ENCODE assay signal across 18 cellular contexts in genomic region chr2:15630121-15630957, GRCh38. TPM values are rescaled to one million over a fixed set of nuclear protein-coding genes. Genes with fewer than 3 reads are reported as not detected.
A peak's percentile ranks its signal among the peaks of the same experiment; 100 is the strongest.
DNase-seq lines count a peak whose midpoint lies in the region; ATAC-seq, FAIRE-seq and TF ChIP-seq lines count a peak whose summit lies in the region.
"Had no signal": no experiment of that assay in that cellular context is flagged by ENCODE, and none has a peak within 500 bp of the region (broad histone marks: within the 10 kb centered on the region; RNA-seq: fewer than 3 reads in every experiment).

No MANE protein-coding gene starts in this region.

- H2AFZ ChIP-seq in astrocyte (ENCODE audit: low read depth, low read length) = no peak overlapping the region

- H3K36me3 ChIP-seq in astrocyte (ENCODE audit: insufficient read depth, low read length) = peaks cover 59% of the 10 kb centered on the region

- no peak for ATAC-seq in activated T-cell treated with anti-CD3 and anti-CD28 coated beads, Interleukin-2, amount 50 U/mL, for 72 hours (replicated peaks in 1 of 2)
- no peak for ATAC-seq in HG03045 (IDR thresholded peaks at IDR 0.05; ENCODE audit: unreplicated experiment)

- H3K4me1 ChIP-seq in astrocyte (ENCODE audit: insufficient read depth, low read length) = peaks cover 8% of the 10 kb centered on the region

- H3K9me3 Mint-ChIP-seq in activated T-cell treated with anti-CD3 and anti-CD28 coated beads, Interleukin-2, amount 50 U/mL, for 72 hours = no peaks in the 10 kb centered on the region
- H3K9me3 Mint-ChIP-seq in astrocyte (ENCODE audit: unreplicated experiment) = no peaks in the 10 kb centered on the region
- H3K9me3 Mint-ChIP-seq: CD4-positive, alpha-beta T cell; H9 had no signal

- no peak overlapping the region for H3K4me3 ChIP-seq in AG10803 (ENCODE audit: low read length)
- H3K4me3 ChIP-seq in astrocyte (ENCODE audit: insufficient read depth, low read depth, low read length) = no peak overlapping the region

- H3K79me2 ChIP-seq in astrocyte (ENCODE audit: insufficient read depth, low read length) = no peaks in the 10 kb centered on the region

- H3K4me3 Mint-ChIP-seq in activated T-cell treated with anti-CD3 and anti-CD28 coated beads, Interleukin-2, amount 50 U/mL, for 72 hours = no peak overlapping the region
- H3K4me3 Mint-ChIP-seq in astrocyte (ENCODE audit: unreplicated experiment) = no peak overlapping the region
- H3K4me3 Mint-ChIP-seq: CD4-positive, alpha-beta T cell; H9 had no signal

- no peak overlapping the region for H3K27ac ChIP-seq in astrocyte (ENCODE audit: low read depth, low read length)
- H3K27ac ChIP-seq: 22Rv1 had no signal

- peaks cover 3% of the 10 kb centered on the region for H4K20me1 ChIP-seq in astrocyte (ENCODE audit: insufficient read depth, low read length)

- no peak for FAIRE-seq in astrocyte (lab: Jason Lieb, UNC)
- FAIRE-seq: D721Med, GM12892 had no signal

- H3K27me3 Mint-ChIP-seq in activated T-cell treated with anti-CD3 and anti-CD28 coated beads, Interleukin-2, amount 50 U/mL, for 72 hours (ENCODE audit: low read depth) = no peaks in the 10 kb centered on the region
- H3K27me3 Mint-ChIP-seq in astrocyte (ENCODE audit: low read depth, unreplicated experiment) = no peaks in the 10 kb centered on the region
- H3K27me3 Mint-ChIP-seq: CD4-positive, alpha-beta T cell had no signal

- H3K9me3 ChIP-seq in astrocyte (ENCODE audit: insufficient read depth, low read depth, low read length) = no peaks in the 10 kb centered on the region

- H3K27ac Mint-ChIP-seq in activated T-cell treated with anti-CD3 and anti-CD28 coated beads, Interleukin-2, amount 50 U/mL, for 72 hours = peak overlapping the region; percentile 54
- no peak overlapping the region for H3K27ac Mint-ChIP-seq in astrocyte (ENCODE audit: unreplicated experiment)
- H3K27ac Mint-ChIP-seq: CD4-positive, alpha-beta T cell; H9 had no signal

- H3K36me3 Mint-ChIP-seq in activated T-cell treated with anti-CD3 and anti-CD28 coated beads, Interleukin-2, amount 50 U/mL, for 72 hours (ENCODE audit: insufficient read depth in 2 of 2) = peaks cover 4 to 16% of the 10 kb centered on the region in 2 donors
- H3K36me3 Mint-ChIP-seq in astrocyte (ENCODE audit: low read depth, unreplicated experiment) = peaks cover 19% of the 10 kb centered on the region

- H3K9ac ChIP-seq in astrocyte (ENCODE audit: low read length) = no peak overlapping the region

- TF ChIP-seq CTCF in AG10803 (conservative IDR thresholded peaks at IDR 0.05; ENCODE audit: low read length) = no peak
- no peak for TF ChIP-seq CTCF in astrocyte (IDR thresholded peaks at IDR 0.05; ENCODE audit: insufficient read depth, low read depth, low read length)

- DNase-seq in activated T-cell treated with anti-CD3 and anti-CD28 coated beads, Interleukin-2, amount 50 U/mL, for 72 hours = no peak
- DNase-seq in activated T-cell treated with anti-CD3 and anti-CD28 coated beads, Interleukin-2, amount 50 U/mL, for 1 hour = no peak
- DNase-seq in AG10803 (ENCODE audit: low read depth) (peak; percentile 11), astrocyte (ENCODE audit: low read depth) (peak; percentile 18), myocyte (ENCODE audit: low read depth) (peak; percentile 15), NCI-H128 (lab: John Stamatoyannopoulos, UW; ENCODE audit: unreplicated experiment) (no peak), iPS-NIHi11 (ENCODE audit: low spot score) (no peak)
- DNase-seq: C1 segment of cervical spinal cord; CD4-positive, alpha-beta T cell; DMS153; DMS79 treated with DMSO at 0.1 percent for 48 hours; GDM1; GOT3; H9 had no signal

- H3K4me1 Mint-ChIP-seq in activated T-cell treated with anti-CD3 and anti-CD28 coated beads, Interleukin-2, amount 50 U/mL, for 72 hours (ENCODE audit: low read depth) = no peaks in the 10 kb centered on the region
- peaks cover 23% of the 10 kb centered on the region for H3K4me1 Mint-ChIP-seq in astrocyte (ENCODE audit: low read depth, unreplicated experiment)

- no peak overlapping the region for H3K4me2 ChIP-seq in astrocyte (ENCODE audit: low read length)

- H3K27me3 ChIP-seq in astrocyte (ENCODE audit: insufficient read depth, low read length) = no peaks in the 10 kb centered on the region

RNA-seq across cellular contexts. Expression of gene DDX1, which starts 38.7 kb away (rescaled TPM):
- 10 to 100 TPM; 55.8 to 56.0 TPM for total RNA-seq in activated T-cell treated with anti-CD3 and anti-CD28 coated beads, Interleukin-2, amount 50 U/mL, for 72 hours
- total RNA-seq in astrocyte (140 and 146 TPM in 2 replicates), myocyte (69.6 and 89.1 TPM in 2 replicates)
- polyA plus RNA-seq in myocyte (2012) = 53.5 TPM

Comparison
In these comparisons a context has a peak if more than half of its experiments do, and no peak if none do; other contexts are left out.
1. DNase-seq: peak in AG10803 (single experiment), astrocyte (single experiment) and myocyte (single experiment); none in activated T-cell treated with anti-CD3 and anti-CD28 coated beads, Interleukin-2, amount 50 U/mL, for 72 hours (0 of 2), activated T-cell treated with anti-CD3 and anti-CD28 coated beads, Interleukin-2, amount 50 U/mL, for 1 hour (single experiment), NCI-H128 (single experiment) and iPS-NIHi11 (single experiment).